In genomic region chr4:146099585-146099984, GRCh38 we compare ENCODE assay signal across 24 cellular contexts.
DNase-seq lines count a peak whose midpoint lies in the region; ATAC-seq lines count a peak whose summit lies in the region.
"Had no signal": no experiment of that assay in that cellular context is flagged by ENCODE, and none has a peak within 500 bp of the region (broad histone marks: within the 10 kb centered on the region; RNA-seq: fewer than 3 reads in every experiment).

No MANE protein-coding gene starts in this region.

- DNase-seq in islet precursor cell (peak; percentile 65), NCI-H1436 treated with DMSO at 0.1 percent for 48 hours (lab: John Stamatoyannopoulos, UW) (no peak), amygdala (lab: John Stamatoyannopoulos, UW) (no peak)
- DNase-seq: activated CD4-positive, alpha-beta T cell treated with anti-CD3 and anti-CD28 coated beads for 1 hour; activated CD8-positive, alpha-beta T cell treated with anti-CD3 and anti-CD28 coated beads, Interleukin-2, amount 10 ng/mL, durations not matched to agents 7 days and 5 days; activated effector memory CD4-positive, alpha-beta T cell treated with Interleukin-2 at 50 U/mL for 16 hours; activated T-cell treated with anti-CD3 and anti-CD28 coated beads for 4 hours; DMS53; gastrocnemius medialis; KG1; left lung; mesenchymal stem cell; NCI-H1436; NCI-H2107; NCI-H446 treated with DMSO at 0.1 percent for 48 hours; PC-3; sigmoid colon; stimulated activated naive CD4-positive, alpha-beta T cell treated with Interleukin-2 at 50 U/mL for 16 hours; testis had no signal

- peak; percentile 9 for ATAC-seq in GM18909 (IDR thresholded peaks at IDR 0.05; ENCODE audit: poor library complexity, unreplicated experiment)
- ATAC-seq in GM21786 (IDR thresholded peaks at IDR 0.05; ENCODE audit: unreplicated experiment) = peak; percentile 7
- ATAC-seq in HG03342 (IDR thresholded peaks at IDR 0.05; ENCODE audit: unreplicated experiment) = peak; percentile 10
- ATAC-seq in GM19467 (IDR thresholded peaks at IDR 0.05; ENCODE audit: unreplicated experiment) = no peak
- ATAC-seq: activated CD8-positive, alpha-beta T cell treated with anti-CD3 and anti-CD28 coated beads, Interleukin-2, amount 10 ng/mL, durations not matched to agents 7 days and 5 days; gastrocnemius medialis; left lung; PC-3; SK-N-SH treated with all-trans-retinoic acid at 6 μM for 48 hours had no signal
